Comparison of ENCODE assay signal across 8 cellular contexts in genomic region chr14:34322940-34323418, GRCh38.
A peak's percentile ranks its signal among the peaks of the same experiment; 100 is the strongest.
DNase-seq lines count a peak whose midpoint lies in the region; ATAC-seq and TF ChIP-seq lines count a peak whose summit lies in the region.

No MANE protein-coding gene starts in this region.

- CTCF ChIA-PET in CD8-positive, alpha-beta memory T cell (lab: Charles Lee), result interaction anchor here (0.7 to 2.0 kb wide), 6 partner anchors 9 to 1747 kb away, joined by 3 to 10 read pairs (median 4); no protein-coding TSS in a partner anchor

- H3K36me3 Mint-ChIP-seq in CD8-positive, alpha-beta memory T cell, result no peaks in the 10 kb centered on the region

- no peaks in the 10 kb centered on the region for H3K9me3 ChIP-seq in CD8-positive, alpha-beta memory T cell (ENCODE audit: low read length)
- H3K9me3 ChIP-seq in RWPE2 (ENCODE audit: severe bottlenecking) (no peaks in the 10 kb centered on the region), psoas muscle (no peaks in the 10 kb centered on the region)

- POLR2A ChIA-PET in CD8-positive, alpha-beta memory T cell (lab: Charles Lee), result no interaction called here

- H3K36me3 ChIP-seq in CD8-positive, alpha-beta memory T cell (ENCODE audit: insufficient read depth, low read length), result no peaks in the 10 kb centered on the region
- H3K36me3 ChIP-seq in RWPE2 (ENCODE audit: low read depth), result no peaks in the 10 kb centered on the region
- H3K36me3 ChIP-seq in psoas muscle (ENCODE audit: insufficient read depth in 1 of 2, low read depth in 1 of 2), result no peaks in the 10 kb centered on the region

- H3K27me3 Mint-ChIP-seq in CD8-positive, alpha-beta memory T cell, result no peaks in the 10 kb centered on the region

- DNase-seq in CD8-positive, alpha-beta memory T cell, result peak; percentile 39 to 71 (median 54)
- DNase-seq in RWPE2 (ENCODE audit: low spot score), result no peak
- peak; percentile 38 for DNase-seq in activated effector memory CD4-positive, alpha-beta T cell treated with Interleukin-2 at 50 U/mL for 16 hours
- DNase-seq in glomerular visceral epithelial cell (ENCODE audit: extremely low spot score), result peak; percentile 61
- peak; percentile 52 to 75 for DNase-seq in psoas muscle
- no peak for DNase-seq in amniotic stem cell (lab: John Stamatoyannopoulos, UW)

- no peaks in the 10 kb centered on the region for H3K27me3 ChIP-seq in CD8-positive, alpha-beta memory T cell (ENCODE audit: insufficient read depth, low read length, poor library complexity, severe bottlenecking)
- H3K27me3 ChIP-seq in RWPE2 (ENCODE audit: insufficient read depth, poor library complexity, severe bottlenecking), result no peaks in the 10 kb centered on the region
- peaks cover 0 to 2% (median 0%) of the 10 kb centered on the region in 3 donors for H3K27me3 ChIP-seq in psoas muscle (ENCODE audit: insufficient read depth in 3 of 3, low read length in 2 of 3)

- no peak overlapping the region for H3K27ac ChIP-seq in CD8-positive, alpha-beta memory T cell (ENCODE audit: low read depth, low read length)
- H3K27ac ChIP-seq in RWPE2 (ENCODE audit: poor library complexity, severe bottlenecking) (no peak overlapping the region), psoas muscle (no peak overlapping the region)

- no peaks in the 10 kb centered on the region for H3K9me3 Mint-ChIP-seq in CD8-positive, alpha-beta memory T cell

- no peak overlapping the region for H3K27ac Mint-ChIP-seq in CD8-positive, alpha-beta memory T cell

- H3K4me1 Mint-ChIP-seq in CD8-positive, alpha-beta memory T cell, result peaks cover 0 to 3% (median 2%) of the 10 kb centered on the region in 3 donors

- ATAC-seq in GM21390 (IDR thresholded peaks at IDR 0.05; ENCODE audit: unreplicated experiment) (peak; percentile 76), RWPE2 (ENCODE audit: low read depth) (peak; percentile 73), psoas muscle (peak; percentile 58 to 91 (median 74))

- intact Hi-C loops in psoas muscle (cut with DNase I), result loop anchor here in 1 of 2 donors (5.0 kb wide), 1 partner anchor 486 kb away; no protein-coding TSS in a partner anchor

- no peaks in the 10 kb centered on the region for H3K4me1 ChIP-seq in CD8-positive, alpha-beta memory T cell (ENCODE audit: insufficient read depth, low read length)
- H3K4me1 ChIP-seq in RWPE2 (ENCODE audit: insufficient read depth, poor library complexity, severe bottlenecking) (no peaks in the 10 kb centered on the region), psoas muscle (no peaks in the 10 kb centered on the region)

- no peak overlapping the region for H3K4me3 Mint-ChIP-seq in CD8-positive, alpha-beta memory T cell

- H3K4me3 ChIP-seq in CD8-positive, alpha-beta memory T cell (ENCODE audit: low read length), result no peak overlapping the region
- H3K4me3 ChIP-seq in RWPE2 (ENCODE audit: severe bottlenecking) (no peak overlapping the region), psoas muscle (no peak overlapping the region)

- peak; percentile 82 for TF ChIP-seq CTCF in LNCAP (IDR thresholded peaks at IDR 0.05)
- peak; percentile 96 for TF ChIP-seq CTCF in RWPE2 (IDR thresholded peaks at IDR 0.05; ENCODE audit: poor library complexity, severe bottlenecking)
- TF ChIP-seq CTCF in psoas muscle (IDR thresholded peaks at IDR 0.05), result peak; percentile 69

- WGBS in psoas muscle, 3 donors, result 43 to 50% (median 43%) methylated on average over 8 of the region's 8 CpGs

Comparison
In these comparisons a context has a peak if more than half of its experiments do, and no peak if none do; other contexts are left out.
1. DNase-seq: peak in CD8-positive, alpha-beta memory T cell (5 of 5), activated effector memory CD4-positive, alpha-beta T cell treated with Interleukin-2 at 50 U/mL for 16 hours (single experiment), glomerular visceral epithelial cell (single experiment) and psoas muscle (2 of 2); none in RWPE2 (single experiment) and amniotic stem cell (single experiment).
2. Peak in every context shown above with its lines, with median percentiles within 50 percentile points of each other: ATAC-seq and CTCF ChIP-seq.